In genomic region chr14:45114327-45114726, GRCh38 we compare ENCODE assay signal across 23 cellular contexts. TPM values are rescaled to one million over a fixed set of nuclear protein-coding genes. Genes with fewer than 3 reads are reported as not detected.
DNase-seq lines count a peak whose midpoint lies in the region; ATAC-seq and TF ChIP-seq lines count a peak whose summit lies in the region.
"Had no signal": no experiment of that assay in that cellular context is flagged by ENCODE, and none has a peak within 500 bp of the region (broad histone marks: within the 10 kb centered on the region; RNA-seq: fewer than 3 reads in every experiment).

No MANE protein-coding gene starts in this region.

- TF ChIP-seq CTCF in omental fat pad (IDR thresholded peaks at IDR 0.05), result no peak

- H3K9me3 ChIP-seq in ectodermal cell (ENCODE audit: control insufficient read depth, low read length), result no peaks in the 10 kb centered on the region
- H3K9me3 ChIP-seq: breast epithelium, heart right ventricle, lower lobe of right lung, testis had no signal

- H3K4me3 Mint-ChIP-seq in stimulated activated naive CD8-positive, alpha-beta T cell treated with anti-CD3 and anti-CD28 coated beads, Interleukin-15, Interleukin-2, amounts not matched to agents 100 ng/mL and 50 ng/mL, for 24 hours, result no peak overlapping the region
- H3K4me3 Mint-ChIP-seq: GM23338, natural killer cell had no signal

- peaks cover 41% of the 10 kb centered on the region for H3K36me3 ChIP-seq in ectodermal cell (ENCODE audit: control insufficient read depth, insufficient read depth, low read length)
- H3K36me3 ChIP-seq: breast epithelium had no signal

- no peaks in the 10 kb centered on the region for H3K4me1 ChIP-seq in ectodermal cell (ENCODE audit: control insufficient read depth, insufficient read depth, low read length)
- H3K4me1 ChIP-seq: breast epithelium, heart right ventricle, lower lobe of right lung, testis had no signal

- H3K4me1 Mint-ChIP-seq in stimulated activated naive CD8-positive, alpha-beta T cell treated with anti-CD3 and anti-CD28 coated beads, Interleukin-15, Interleukin-2, amounts not matched to agents 100 ng/mL and 50 ng/mL, for 24 hours (ENCODE audit: low read depth), result peaks cover 21% of the 10 kb centered on the region
- H3K4me1 Mint-ChIP-seq: GM23338 had no signal

- no peak overlapping the region for H3K4me3 ChIP-seq in ectodermal cell (ENCODE audit: insufficient read depth, low read depth, low read length)
- H3K4me3 ChIP-seq: breast epithelium, GM23338, heart right ventricle, lower lobe of right lung, testis had no signal

- DNase-seq in activated CD4-positive, CD25-positive, alpha-beta regulatory T cell treated with anti-CD3 and anti-CD28 coated beads, Interleukin-2, amount 50 U/mL, for 72 hours, result no peak
- DNase-seq in activated naive CD4-positive, alpha-beta T cell treated with anti-CD3 and anti-CD28 coated beads, Interleukin-2, amount 50 U/mL, for 72 hours (ENCODE audit: low spot score in 2 of 2), result no peak
- no peak for DNase-seq in activated naive CD4-positive, alpha-beta T cell (lab: John Stamatoyannopoulos, UW)
- no peak for DNase-seq in omental fat pad (ENCODE audit: low spot score)
- DNase-seq: 8988T; activated CD4-positive, alpha-beta T cell treated with anti-CD3 and anti-CD28 coated beads for 48 hours; activated gamma-delta T cell; DND-41; heart right ventricle; Kasumi-1; lower lobe of right lung; natural killer cell; NCI-H2029; occipital lobe; stimulated activated naive CD4-positive, alpha-beta T cell; testis had no signal

- H3K27me3 Mint-ChIP-seq in stimulated activated naive CD8-positive, alpha-beta T cell treated with anti-CD3 and anti-CD28 coated beads, Interleukin-15, Interleukin-2, amounts not matched to agents 100 ng/mL and 50 ng/mL, for 24 hours, result no peaks in the 10 kb centered on the region

- peaks cover 12 to 25% of the 10 kb centered on the region in 2 donors for H3K36me3 Mint-ChIP-seq in activated naive CD4-positive, alpha-beta T cell treated with anti-CD3 and anti-CD28 coated beads, Interleukin-2, amount 50 U/mL, for 72 hours
- H3K36me3 Mint-ChIP-seq in stimulated activated naive CD8-positive, alpha-beta T cell treated with anti-CD3 and anti-CD28 coated beads, Interleukin-15, Interleukin-2, amounts not matched to agents 100 ng/mL and 50 ng/mL, for 24 hours (ENCODE audit: low read depth), result peaks cover 63% of the 10 kb centered on the region
- H3K36me3 Mint-ChIP-seq: natural killer cell had no signal

- H3K9me3 Mint-ChIP-seq in activated naive CD4-positive, alpha-beta T cell treated with anti-CD3 and anti-CD28 coated beads, Interleukin-2, amount 50 U/mL, for 72 hours, result no peaks in the 10 kb centered on the region
- H3K9me3 Mint-ChIP-seq in stimulated activated naive CD8-positive, alpha-beta T cell treated with anti-CD3 and anti-CD28 coated beads, Interleukin-15, Interleukin-2, amounts not matched to agents 100 ng/mL and 50 ng/mL, for 24 hours, result no peaks in the 10 kb centered on the region
- H3K9me3 Mint-ChIP-seq: GM23338, natural killer cell had no signal

- peak overlapping the region; percentile 16 for H3K27ac ChIP-seq in ectodermal cell (ENCODE audit: insufficient read depth, low read depth, low read length, poor library complexity, severe bottlenecking)
- H3K27ac ChIP-seq: breast epithelium, heart right ventricle, lower lobe of right lung, testis had no signal

- 100% methylated on average over 1 to 2 of the region's 3 CpGs for WGBS in ectodermal cell, 2 experiments

- peak overlapping the region in 1 of 2 donors; percentile 15 for H3K27ac Mint-ChIP-seq in activated naive CD4-positive, alpha-beta T cell treated with anti-CD3 and anti-CD28 coated beads, Interleukin-2, amount 50 U/mL, for 72 hours
- peak overlapping the region; percentile 65 for H3K27ac Mint-ChIP-seq in stimulated activated naive CD8-positive, alpha-beta T cell treated with anti-CD3 and anti-CD28 coated beads, Interleukin-15, Interleukin-2, amounts not matched to agents 100 ng/mL and 50 ng/mL, for 24 hours
- H3K27ac Mint-ChIP-seq: GM23338 had no signal

- H3K27me3 ChIP-seq in ectodermal cell (ENCODE audit: control insufficient read depth, insufficient read depth, low read length, poor library complexity, severe bottlenecking), result no peaks in the 10 kb centered on the region
- H3K27me3 ChIP-seq: breast epithelium, heart right ventricle, testis had no signal

- ATAC-seq in activated CD4-positive, CD25-positive, alpha-beta regulatory T cell treated with anti-CD3 and anti-CD28 coated beads, Interleukin-2, amount 50 U/mL, for 24 hours, result peak; percentile 95 to 96
- ATAC-seq in activated naive CD4-positive, alpha-beta T cell treated with anti-CD3 and anti-CD28 coated beads, Interleukin-2, amount 50 U/mL, for 72 hours, result peak; percentile 73 to 95
- ATAC-seq in HG02981 (IDR thresholded peaks at IDR 0.05; ENCODE audit: unreplicated experiment) (no peak), omental fat pad (ENCODE audit: low FRiP score) (no peak)
- ATAC-seq: GM23338, heart right ventricle, natural killer cell, Right ventricle myocardium inferior had no signal

RNA-seq across cellular contexts. Expression of gene FKBP3, which starts 20.0 kb away (rescaled TPM):
- total RNA-seq in activated naive CD4-positive, alpha-beta T cell treated with anti-CD3 and anti-CD28 coated beads, Interleukin-2, amount 50 U/mL, for 72 hours, result 10 to 100 TPM; 57.5 to 76.9 TPM
- 248 TPM for polyA plus RNA-seq in ectodermal cell (2013, experiment 1 of 4)
- 242 TPM for polyA plus RNA-seq in ectodermal cell (2013, experiment 2 of 4)
- 196 TPM for polyA plus RNA-seq in ectodermal cell (2013, experiment 3 of 4)
- 215 TPM for polyA plus RNA-seq in ectodermal cell (2013, experiment 4 of 4)
- 10 to 100 TPM; 18.6 to 37.7 (median 23.7) TPM for total RNA-seq in omental fat pad

RNA-seq across cellular contexts. Expression of gene FANCM, which starts 21.4 kb away (rescaled TPM):
- total RNA-seq in activated naive CD4-positive, alpha-beta T cell treated with anti-CD3 and anti-CD28 coated beads, Interleukin-2, amount 50 U/mL, for 72 hours, result 10 to 100 TPM; 17.5 to 24.8 TPM
- 11.4 TPM for polyA plus RNA-seq in ectodermal cell (2013, experiment 1 of 4)
- 14.3 TPM for polyA plus RNA-seq in ectodermal cell (2013, experiment 2 of 4)
- 8.2 TPM for polyA plus RNA-seq in ectodermal cell (2013, experiment 3 of 4)
- polyA plus RNA-seq in ectodermal cell (2013, experiment 4 of 4), result 9.3 TPM
- 10 to 100 TPM in 1 of 4 donors, 1 to 10 TPM in 3; 3.6 to 16.7 (median 4.8) TPM for total RNA-seq in omental fat pad

RNA-seq across cellular contexts. Expression of gene PRPF39, which starts 30.4 kb away (rescaled TPM):
- total RNA-seq in activated naive CD4-positive, alpha-beta T cell treated with anti-CD3 and anti-CD28 coated beads, Interleukin-2, amount 50 U/mL, for 72 hours, result 10 to 100 TPM; 50.2 to 63.5 TPM
- polyA plus RNA-seq in ectodermal cell (2013, experiment 1 of 4), result 56.6 TPM
- polyA plus RNA-seq in ectodermal cell (2013, experiment 2 of 4), result 52.2 TPM
- polyA plus RNA-seq in ectodermal cell (2013, experiment 3 of 4), result 41.9 TPM
- 44.5 TPM for polyA plus RNA-seq in ectodermal cell (2013, experiment 4 of 4)
- total RNA-seq in omental fat pad, result 10 to 100 TPM; 23.1 to 32.2 (median 27.7) TPM

Comparison
In these comparisons a context has a peak if more than half of its experiments do, and no peak if none do; other contexts are left out.
1. ATAC-seq: peak in activated CD4-positive, CD25-positive, alpha-beta regulatory T cell treated with anti-CD3 and anti-CD28 coated beads, Interleukin-2, amount 50 U/mL, for 24 hours (2 of 2) and activated naive CD4-positive, alpha-beta T cell treated with anti-CD3 and anti-CD28 coated beads, Interleukin-2, amount 50 U/mL, for 72 hours (2 of 2); none in HG02981 (single experiment) and omental fat pad (single experiment).